In genomic region chr4:43496188-43496587, GRCh38 we compare ENCODE assay signal across 21 cellular contexts.
A peak's percentile ranks its signal among the peaks of the same experiment; 100 is the strongest.
DNase-seq lines count a peak whose midpoint lies in the region; ATAC-seq and TF ChIP-seq lines count a peak whose summit lies in the region.
"Had no signal": no experiment of that assay in that cellular context is flagged by ENCODE, and none has a peak within 500 bp of the region (broad histone marks: within the 10 kb centered on the region; RNA-seq: fewer than 3 reads in every experiment).

No MANE protein-coding gene starts in this region.

- H3K36me3 Mint-ChIP-seq in type B pancreatic cell, result no peaks in the 10 kb centered on the region
- H3K36me3 Mint-ChIP-seq: activated naive CD4-positive, alpha-beta T cell treated with anti-CD3 and anti-CD28 coated beads, Interleukin-2, amount 10 ng/mL, durations not matched to agents 7 days and 5 days had no signal

- H3K9me3 Mint-ChIP-seq in type B pancreatic cell, result no peaks in the 10 kb centered on the region
- H3K9me3 Mint-ChIP-seq: H9; T-helper 1 cell treated with Interleukin-12 subunit alpha and Interleukin-12 subunit beta and Interleukin-4 antibody, amounts not matched to agents 30 μg/mL and 1 μg/mL, for 36 hours had no signal

- DNase-seq in HPDE6-E6E7 (ENCODE audit: extremely low spot score) (peak; percentile 2), fibroblast of pulmonary artery (ENCODE audit: low read depth) (peak; percentile 8), type B pancreatic cell (ENCODE audit: extremely low spot score, unreplicated experiment) (no peak), OCI-M2 (lab: John Stamatoyannopoulos, UW; ENCODE audit: unreplicated experiment) (no peak), NCI-H1105 treated with DMSO at 0.1 percent for 48 hours (lab: John Stamatoyannopoulos, UW) (no peak)
- DNase-seq: activated naive CD4-positive, alpha-beta T cell treated with anti-CD3 and anti-CD28 coated beads, Interleukin-2, amount 10 ng/mL, durations not matched to agents 7 days and 5 days; BE2C; body of pancreas; H9; hypothalamus; Kasumi-1; NCI-H187; NCI-H526 treated with DMSO at 0.1 percent for 48 hours had no signal

- TF ChIP-seq POLR2A in GM18505 (IDR thresholded peaks at IDR 0.05; ENCODE audit: borderline replicate concordance, extremely low read depth, insufficient read depth, insufficient read length), result no peak

- H3K27me3 Mint-ChIP-seq in type B pancreatic cell, result no peaks in the 10 kb centered on the region
- H3K27me3 Mint-ChIP-seq: activated naive CD4-positive, alpha-beta T cell treated with anti-CD3 and anti-CD28 coated beads, Interleukin-2, amount 10 ng/mL, durations not matched to agents 7 days and 5 days; dendritic cell treated with granulocyte-macrophage colony-stimulating factor and Interleukin-4, amounts not matched to agents 40 ng/mL and 50 ng/mL, for 4 days; stimulated activated naive CD8-positive, alpha-beta T cell treated with anti-CD3 and anti-CD28 coated beads, Interleukin-15, Interleukin-2, amounts not matched to agents 100 ng/mL and 50 ng/mL, for 24 hours had no signal

- no peak overlapping the region for H3K4me3 Mint-ChIP-seq in type B pancreatic cell
- H3K4me3 Mint-ChIP-seq: activated naive CD4-positive, alpha-beta T cell treated with anti-CD3 and anti-CD28 coated beads, Interleukin-2, amount 10 ng/mL, durations not matched to agents 7 days and 5 days; dendritic cell treated with granulocyte-macrophage colony-stimulating factor and Interleukin-4, amounts not matched to agents 40 ng/mL and 50 ng/mL, for 4 days; H9; stimulated activated naive CD8-positive, alpha-beta T cell treated with anti-CD3 and anti-CD28 coated beads, Interleukin-15, Interleukin-2, amounts not matched to agents 100 ng/mL and 50 ng/mL, for 24 hours; T-helper 1 cell treated with Interleukin-12 subunit alpha and Interleukin-12 subunit beta and Interleukin-4 antibody, amounts not matched to agents 30 μg/mL and 1 μg/mL, for 36 hours had no signal

- TF ChIP-seq CTCF in fibroblast of pulmonary artery (IDR thresholded peaks at IDR 0.05; ENCODE audit: low read length, missing control alignments) (no peak), type B pancreatic cell (conservative IDR thresholded peaks at IDR 0.05) (no peak)

- no peak overlapping the region for H3K27ac Mint-ChIP-seq in type B pancreatic cell
- H3K27ac Mint-ChIP-seq: activated naive CD4-positive, alpha-beta T cell treated with anti-CD3 and anti-CD28 coated beads, Interleukin-2, amount 10 ng/mL, durations not matched to agents 7 days and 5 days; dendritic cell treated with granulocyte-macrophage colony-stimulating factor and Interleukin-4, amounts not matched to agents 40 ng/mL and 50 ng/mL, for 4 days; H9; stimulated activated naive CD8-positive, alpha-beta T cell treated with anti-CD3 and anti-CD28 coated beads, Interleukin-15, Interleukin-2, amounts not matched to agents 100 ng/mL and 50 ng/mL, for 24 hours; T-helper 1 cell treated with Interleukin-12 subunit alpha and Interleukin-12 subunit beta and Interleukin-4 antibody, amounts not matched to agents 30 μg/mL and 1 μg/mL, for 36 hours had no signal

- no peak overlapping the region for H3K4me3 ChIP-seq in fibroblast of pulmonary artery (replicated peaks; ENCODE audit: low read depth, low read length)
- H3K4me3 ChIP-seq: body of pancreas, vagina had no signal

- H3K4me1 Mint-ChIP-seq in type B pancreatic cell (ENCODE audit: unreplicated experiment), result no peaks in the 10 kb centered on the region
- H3K4me1 Mint-ChIP-seq: activated naive CD4-positive, alpha-beta T cell treated with anti-CD3 and anti-CD28 coated beads, Interleukin-2, amount 10 ng/mL, durations not matched to agents 7 days and 5 days had no signal

- ATAC-seq in GM18505 (IDR thresholded peaks at IDR 0.05; ENCODE audit: unreplicated experiment) (peak; percentile 66), GM21526 (IDR thresholded peaks at IDR 0.05; ENCODE audit: low FRiP score, unreplicated experiment) (peak; percentile 86), esophagus mucosa (no peak)
- ATAC-seq: body of pancreas, left lobe of liver had no signal

Comparison
In these comparisons a context has a peak if more than half of its experiments do, and no peak if none do; other contexts are left out.
1. DNase-seq: peak in HPDE6-E6E7 (single experiment) and fibroblast of pulmonary artery (single experiment); none in type B pancreatic cell (single experiment), OCI-M2 (single experiment) and NCI-H1105 treated with DMSO at 0.1 percent for 48 hours (single experiment).